Comparison of ENCODE assay signal across 8 cellular contexts in genomic region chr19:38900220-38900629, GRCh38. TPM values are rescaled to one million over a fixed set of nuclear protein-coding genes. Genes with fewer than 3 reads are reported as not detected.
DNase-seq lines count a peak whose midpoint lies in the region; ATAC-seq, FAIRE-seq and TF ChIP-seq lines count a peak whose summit lies in the region.

No MANE protein-coding gene starts in this region.

- peaks cover 26 to 53% (median 48%) of the 10 kb centered on the region in 4 donors for H3K4me1 ChIP-seq in esophagus muscularis mucosa
- peaks cover 40% of the 10 kb centered on the region for H3K4me1 ChIP-seq in psoas muscle

- DNase-seq in RCC 7860 (ENCODE audit: low spot score) (peak; percentile 8), esophagus muscularis mucosa (ENCODE audit: extremely low spot score) (no peak), psoas muscle (no peak), DMS153 (lab: John Stamatoyannopoulos, UW) (no peak), KBM-7 (no peak)

- no peak for TF ChIP-seq EP300 in esophagus muscularis mucosa (IDR thresholded peaks at IDR 0.05)

- H3K27me3 ChIP-seq in esophagus muscularis mucosa (no peaks in the 10 kb centered on the region), psoas muscle (ENCODE audit: insufficient read depth in 3 of 3, low read length in 2 of 3) (no peaks in the 10 kb centered on the region)

- H3K36me3 ChIP-seq in esophagus muscularis mucosa, result peaks cover 4 to 12% (median 8%) of the 10 kb centered on the region in 4 donors
- peaks cover 0 to 29% of the 10 kb centered on the region in 2 donors for H3K36me3 ChIP-seq in psoas muscle (ENCODE audit: insufficient read depth in 1 of 2, low read depth in 1 of 2)

- in situ Hi-C loops in KBM-7 (cut with MboI; ENCODE audit: low pct_unique_long_range_greater_than_20kb, low sequenced_read_pairs), result no loop called here

- no peak for TF ChIP-seq POLR2A in esophagus muscularis mucosa (IDR thresholded peaks at IDR 0.05; ENCODE audit: low read depth)

- 3% methylated on average over 7 of the region's 7 CpGs for WGBS in esophagus muscularis mucosa
- WGBS in psoas muscle, 3 donors, result 4 to 6% (median 4%) methylated on average over 7 of the region's 7 CpGs

- ATAC-seq in psoas muscle, result no peak
- ATAC-seq in HG02763 (IDR thresholded peaks at IDR 0.05; ENCODE audit: unreplicated experiment), result no peak
- no peak for ATAC-seq in HG03095 (IDR thresholded peaks at IDR 0.05; ENCODE audit: unreplicated experiment)

- H3K4me3 ChIP-seq in esophagus muscularis mucosa (peak overlapping the region; percentile 74 to 97 (median 78)), psoas muscle (peak overlapping the region; percentile 87)

- FAIRE-seq in G401.6 (lab: Jason Lieb, UNC), result peak; percentile 6
- no peak for FAIRE-seq in RCC 7860 (lab: Jason Lieb, UNC)

- H3K27ac ChIP-seq in esophagus muscularis mucosa (replicated peaks in 1 of 4) (peak overlapping the region; percentile 87 to 94 (median 92)), psoas muscle (peak overlapping the region; percentile 96)

- no peak for TF ChIP-seq CTCF in esophagus muscularis mucosa (IDR thresholded peaks at IDR 0.05)
- TF ChIP-seq CTCF in psoas muscle (IDR thresholded peaks at IDR 0.05), result no peak

- H3K9me3 ChIP-seq in esophagus muscularis mucosa (no peaks in the 10 kb centered on the region), psoas muscle (no peaks in the 10 kb centered on the region)

- intact Hi-C loops in esophagus muscularis mucosa (cut with DNase I) (no loop called here), psoas muscle (cut with DNase I) (no loop called here)

RNA-seq across cellular contexts. Expression of gene NFKBIB, which starts 0.5 kb away (rescaled TPM):
- total RNA-seq in esophagus muscularis mucosa (10 to 100 TPM; 24.1 to 39.4 (median 35.8) TPM), psoas muscle (10 to 100 TPM; 21.9 to 41.0 (median 26.6) TPM)
- polyA plus RNA-seq in psoas muscle, result 100 to 1,000 TPM in 1 of 3 donors, 10 to 100 TPM in 2; 45.5 to 109 (median 50.7) TPM

RNA-seq across cellular contexts. Expression of gene SIRT2, which starts 0.8 kb away (rescaled TPM):
- total RNA-seq in esophagus muscularis mucosa, result 100 to 1,000 TPM in 1 of 4 donors, 10 to 100 TPM in 3; 72.7 to 114 (median 95.0) TPM
- 100 to 1,000 TPM; 133 to 180 (median 147) TPM for total RNA-seq in psoas muscle
- 100 to 1,000 TPM; 140 to 260 (median 204) TPM for polyA plus RNA-seq in psoas muscle

RNA-seq across cellular contexts. Expression of gene CCER2, which starts 11.8 kb away (rescaled TPM):
- total RNA-seq in esophagus muscularis mucosa (under 1 TPM in 1 of 4 donors, not detected in 3; 0.50 TPM), psoas muscle (1 to 10 TPM in 2 of 4 donors, under 1 TPM in 1, not detected in 1; 0.25 to 1.1 (median 1.0) TPM)
- under 1 TPM; 0.14 to 0.77 (median 0.21) TPM for polyA plus RNA-seq in psoas muscle

RNA-seq across cellular contexts. Expression of gene RINL, which starts 22.1 kb away (rescaled TPM):
- total RNA-seq in esophagus muscularis mucosa (10 to 100 TPM in 1 of 4 donors, 1 to 10 TPM in 3; 4.6 to 10.4 (median 6.6) TPM), psoas muscle (1 to 10 TPM; 1.5 to 4.8 (median 2.2) TPM)
- 1 to 10 TPM; 2.2 to 3.4 (median 2.2) TPM for polyA plus RNA-seq in psoas muscle

RNA-seq across cellular contexts. Expression of gene SARS2, which starts 30.3 kb away (rescaled TPM):
- total RNA-seq in esophagus muscularis mucosa (10 to 100 TPM in 2 of 4 donors, 1 to 10 TPM in 2; 6.8 to 14.6 (median 9.1) TPM), psoas muscle (10 to 100 TPM; 15.1 to 17.8 (median 16.8) TPM)
- 10 to 100 TPM; 13.3 to 19.8 (median 17.0) TPM for polyA plus RNA-seq in psoas muscle
